Comparison of ENCODE assay signal across 19 cellular contexts in genomic region chr7:72406820-72407403, GRCh38. TPM values are rescaled to one million over a fixed set of nuclear protein-coding genes. Genes with fewer than 3 reads are reported as not detected.
"Had no signal": no experiment of that assay in that cellular context is flagged by ENCODE, and none has a peak within 500 bp of the region (broad histone marks: within the 10 kb centered on the region; RNA-seq: fewer than 3 reads in every experiment).

No MANE protein-coding gene starts in this region.

- H3K4me1 Mint-ChIP-seq: stimulated activated memory B cell treated with anti-CD40 and anti-IgM and Interleukin-4, amounts not matched to agents 10 μg/mL and 1 μg/mL and 100 μg/mL, for 72 hours had no signal

- H3K27ac ChIP-seq: coronary artery, esophagus squamous epithelium, parathyroid adenoma, testis had no signal

- H3K27me3 ChIP-seq: esophagus squamous epithelium, testis had no signal

- H3K4me1 ChIP-seq: parathyroid adenoma, testis had no signal

- H3K9me3 Mint-ChIP-seq: type B pancreatic cell had no signal

- DNase-seq: activated CD4-positive, alpha-beta T cell treated with anti-CD3 and anti-CD28 coated beads, Interleukin-2, amount 50 U/mL, for 1 hour; activated CD4-positive, CD25-positive, alpha-beta regulatory T cell treated with anti-CD3 and anti-CD28 coated beads, Interleukin-2, amount 50 U/mL, for 72 hours; activated effector memory CD4-positive, alpha-beta T cell treated with anti-CD3 and anti-CD28 coated beads, Interleukin-2, amount 50 U/mL, for 16 hours; activated naive CD4-positive, alpha-beta T cell treated with anti-CD3 and anti-CD28 coated beads, Interleukin-2, amount 50 U/mL, for 16 hours; activated T-cell treated with anti-CD3 and anti-CD28 coated beads, Interleukin-2, amount 50 U/mL, for 72 hours; aorta; effector CD8-positive, alpha-beta T cell; esophagus squamous epithelium; left cardiac atrium; mesenchymal stem cell; natural killer cell; stimulated activated CD4-positive, alpha-beta T cell treated with anti-CD3 and anti-CD28 coated beads, Interleukin-4, amount 100 ng/mL, for 4 hours; testis had no signal

- H2AFZ ChIP-seq: parathyroid adenoma had no signal

- H3K4me3 Mint-ChIP-seq: activated T-cell treated with anti-CD3 and anti-CD28 coated beads, Interleukin-2, amount 50 U/mL, for 72 hours; natural killer cell; stimulated activated memory B cell treated with anti-CD40 and anti-IgM and Interleukin-4, amounts not matched to agents 10 μg/mL and 1 μg/mL and 100 μg/mL, for 72 hours; type B pancreatic cell had no signal

- H3K4me2 ChIP-seq: smooth muscle cell had no signal

- H3K9me3 ChIP-seq: esophagus squamous epithelium, testis had no signal

- H3K79me2 ChIP-seq: parathyroid adenoma had no signal

- H3K36me3 Mint-ChIP-seq: stimulated activated memory B cell treated with anti-CD40 and anti-IgM and Interleukin-4, amounts not matched to agents 10 μg/mL and 1 μg/mL and 100 μg/mL, for 72 hours; type B pancreatic cell had no signal

- H3K27ac Mint-ChIP-seq: activated T-cell treated with anti-CD3 and anti-CD28 coated beads, Interleukin-2, amount 50 U/mL, for 72 hours; natural killer cell; stimulated activated memory B cell treated with anti-CD40 and anti-IgM and Interleukin-4, amounts not matched to agents 10 μg/mL and 1 μg/mL and 100 μg/mL, for 72 hours; type B pancreatic cell had no signal

- H3K27me3 Mint-ChIP-seq: stimulated activated memory B cell treated with anti-CD40 and anti-IgM and Interleukin-4, amounts not matched to agents 10 μg/mL and 1 μg/mL and 100 μg/mL, for 72 hours had no signal

- H3K4me3 ChIP-seq: coronary artery, esophagus squamous epithelium, smooth muscle cell, testis had no signal

- H3K9ac ChIP-seq: parathyroid adenoma had no signal

RNA-seq across cellular contexts. Expression of gene CALN1, which starts 5.2 kb away (rescaled TPM):
- total RNA-seq: endothelial cell of umbilical vein, left cardiac atrium, smooth muscle cell had no signal
- polyA plus RNA-seq: aorta, endothelial cell of umbilical vein, smooth muscle cell had no signal
